In genomic region chr10:131812012-131812403, GRCh38 we compare ENCODE assay signal across 1 cellular context.
TF ChIP-seq lines count a peak whose summit lies in the region.

No MANE protein-coding gene starts in this region.

TF ChIP-seq in H1, 55 proteins besides CTCF, POLR2A, EP300 and RAD21 (continued from another document):
- no peak for TF ChIP-seq CTBP2 (IDR thresholded peaks at IDR 0.05; ENCODE audit: borderline replicate concordance, insufficient read depth, insufficient read length, low read length)
